Comparison of ENCODE assay signal across 17 cellular contexts in the genomic region with DNA sequence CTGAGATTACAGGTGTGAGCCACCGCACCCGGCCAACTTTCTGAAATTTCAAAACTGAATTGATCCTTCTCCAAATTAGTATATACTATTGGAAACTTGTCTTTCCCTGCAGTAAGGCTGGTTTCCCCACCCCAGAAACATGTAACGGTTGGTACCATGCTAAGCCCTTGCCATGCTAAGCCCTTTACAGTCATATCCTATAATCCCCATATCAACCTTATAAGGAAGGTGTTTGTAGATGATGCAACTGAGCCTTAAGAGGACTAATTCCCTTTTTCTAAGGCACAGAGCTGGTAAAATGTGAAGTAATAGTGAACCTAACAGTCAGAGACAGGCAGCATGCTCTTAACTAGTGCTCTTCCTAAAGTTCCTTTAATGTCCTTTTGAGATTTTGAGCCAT.
"Had no signal": no experiment of that assay in that cellular context is flagged by ENCODE, and none has a peak within 500 bp of the region (broad histone marks: within the 10 kb centered on the region; RNA-seq: fewer than 3 reads in every experiment).

No MANE protein-coding gene starts in this region.

- DNase-seq: effector memory CD8-positive, alpha-beta T cell; foreskin keratinocyte; heart left ventricle; hippocampal formation; left colon; left ventricle myocardium superior; mesenchymal stem cell; midbrain; nucleus accumbens; ovary; right cardiac atrium; small intestine; stimulated activated CD4-positive, alpha-beta T cell treated with anti-CD3 and anti-CD28 coated beads, Interleukin-12 subunit alpha, Interleukin-12 subunit beta, amount 100 ng/mL, for 4 hours; stimulated activated naive CD4-positive, alpha-beta T cell; stomach; substantia nigra; transverse colon had no signal
